Comparison of ENCODE assay signal across 1 cellular context in genomic region chr3:15377961-15378791, GRCh38.
TF ChIP-seq lines count a peak whose summit lies in the region.

No MANE protein-coding gene starts in this region.

TF ChIP-seq in GM23338, 12 proteins besides CTCF, POLR2A, EP300 and RAD21:
- TF ChIP-seq POLR2AphosphoS5 (IDR thresholded peaks at IDR 0.05; ENCODE audit: low read depth) (no peak), NANOG (IDR thresholded peaks at IDR 0.05; ENCODE audit: borderline replicate concordance) (no peak), ZNF462 (CRISPR knock-in tag; IDR thresholded peaks at IDR 0.05) (peak; percentile 60; the same call in 1 of the 2 replicates), CREB1 (CRISPR knock-in tag; IDR thresholded peaks at IDR 0.05; ENCODE audit: low read depth) (peak; percentile 92), JUNB (IDR thresholded peaks at IDR 0.05; ENCODE audit: unreplicated experiment) (no peak), EZH2phosphoT487 (IDR thresholded peaks at IDR 0.05; ENCODE audit: unreplicated experiment) (no peak), ZNF114 (CRISPR knock-in tag; IDR thresholded peaks at IDR 0.05) (no peak), ETS1 (IDR thresholded peaks at IDR 0.05) (peak; percentile 62; the same call in 1 of the 2 replicates), REST (IDR thresholded peaks at IDR 0.05; ENCODE audit: unreplicated experiment) (no peak), ZNF331 (CRISPR knock-in tag; IDR thresholded peaks at IDR 0.05; ENCODE audit: low read depth) (no peak), EZH2 (IDR thresholded peaks at IDR 0.05; ENCODE audit: low read depth, unreplicated experiment) (no peak), STAT1 (IDR thresholded peaks at IDR 0.05; ENCODE audit: unreplicated experiment) (no peak)
TF ChIP-seq in GM23338: peak in this region for 3.
